In genomic region chr7:55490099-55490498, GRCh38 we compare ENCODE assay signal across 20 cellular contexts.
"Had no signal": no experiment of that assay in that cellular context is flagged by ENCODE, and none has a peak within 500 bp of the region (broad histone marks: within the 10 kb centered on the region; RNA-seq: fewer than 3 reads in every experiment).

No MANE protein-coding gene starts in this region.

- H3K27ac Mint-ChIP-seq: activated naive CD8-positive, alpha-beta T cell had no signal

- H3K9me3 Mint-ChIP-seq: naive B cell; T-helper 2 cell treated with Interferon-gamma antibody and Interleukin-4, amounts not matched to agents 5 μg/mL and 100 μg/mL, for 36 hours had no signal

- H3K27me3 ChIP-seq: left lung, transverse colon, vagina had no signal

- H3K27me3 Mint-ChIP-seq: activated naive CD8-positive, alpha-beta T cell; naive B cell had no signal

- DNase-seq: activated CD4-positive, alpha-beta T cell treated with anti-CD3 and anti-CD28 coated beads, Interleukin-2, amount 50 U/mL, for 48 hours; activated effector memory CD4-positive, alpha-beta T cell treated with anti-CD3 and anti-CD28 coated beads, Interleukin-2, amount 50 U/mL, for 16 hours; activated T-cell treated with anti-CD3 and anti-CD28 coated beads, Interleukin-2, amount 50 U/mL, for 1 hour; amniotic stem cell; central memory CD4-positive, alpha-beta T cell; effector CD8-positive, alpha-beta T cell; foreskin fibroblast; hippocampal formation; kidney; left lung; mammary epithelial cell; naive B cell; nucleus accumbens; stimulated activated CD4-positive, alpha-beta T cell treated with anti-CD3 and anti-CD28 coated beads, Interleukin-4, amount 100 ng/mL, for 24 hours; stimulated activated naive CD4-positive, alpha-beta T cell treated with Interleukin-2 at 50 U/mL for 16 hours; substantia nigra; transverse colon had no signal

- H3K27ac ChIP-seq: left lung, transverse colon, vagina had no signal

- H3K9me3 ChIP-seq: left lung, transverse colon, vagina had no signal

- H3K4me3 ChIP-seq: left lung, transverse colon, vagina had no signal

- H3K4me3 Mint-ChIP-seq: activated naive CD8-positive, alpha-beta T cell; naive B cell; T-helper 2 cell treated with Interferon-gamma antibody and Interleukin-4, amounts not matched to agents 5 μg/mL and 100 μg/mL, for 36 hours had no signal

- ATAC-seq: left lung had no signal

- H3K4me1 ChIP-seq: left lung, transverse colon had no signal
